In the genomic region with DNA sequence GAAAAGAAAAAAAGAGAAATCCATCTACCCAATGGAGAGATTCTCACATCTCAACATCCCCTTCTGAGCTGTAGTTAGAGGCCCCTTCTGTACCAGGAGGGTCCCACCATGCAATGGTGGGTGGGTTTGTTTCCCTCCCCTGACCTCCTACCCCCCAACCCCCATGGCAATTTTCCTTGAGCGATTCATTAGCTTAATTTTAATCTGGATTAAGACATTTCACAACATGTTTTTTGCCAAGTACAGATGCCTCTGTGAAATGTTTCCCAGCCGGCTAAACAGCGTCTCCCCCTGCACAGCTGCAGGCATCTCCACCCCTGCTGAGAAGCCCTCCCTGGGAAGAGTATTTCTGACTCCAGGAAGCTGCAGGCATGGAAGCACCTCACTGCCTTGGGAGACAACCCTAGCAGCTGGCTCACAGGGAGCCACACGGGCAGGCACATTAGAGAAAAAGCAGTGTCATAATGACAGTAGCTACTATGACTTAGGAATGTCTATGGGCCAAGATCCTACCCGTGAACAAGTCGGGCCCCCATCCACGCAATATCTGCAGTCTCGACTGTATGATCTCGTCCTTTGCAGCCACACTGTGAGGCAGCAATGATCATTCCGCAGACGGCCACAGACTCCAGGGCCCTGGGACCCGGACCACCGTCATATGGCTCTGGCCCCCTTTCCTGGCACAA, we compare ENCODE assay signal across 1 cellular context.
TF ChIP-seq lines count a peak whose summit lies in the region.

No MANE protein-coding gene starts in this region.

TF ChIP-seq in GM23338, 12 proteins besides CTCF, POLR2A, EP300 and RAD21 (continued from another document):
- TF ChIP-seq, protein P1, sequence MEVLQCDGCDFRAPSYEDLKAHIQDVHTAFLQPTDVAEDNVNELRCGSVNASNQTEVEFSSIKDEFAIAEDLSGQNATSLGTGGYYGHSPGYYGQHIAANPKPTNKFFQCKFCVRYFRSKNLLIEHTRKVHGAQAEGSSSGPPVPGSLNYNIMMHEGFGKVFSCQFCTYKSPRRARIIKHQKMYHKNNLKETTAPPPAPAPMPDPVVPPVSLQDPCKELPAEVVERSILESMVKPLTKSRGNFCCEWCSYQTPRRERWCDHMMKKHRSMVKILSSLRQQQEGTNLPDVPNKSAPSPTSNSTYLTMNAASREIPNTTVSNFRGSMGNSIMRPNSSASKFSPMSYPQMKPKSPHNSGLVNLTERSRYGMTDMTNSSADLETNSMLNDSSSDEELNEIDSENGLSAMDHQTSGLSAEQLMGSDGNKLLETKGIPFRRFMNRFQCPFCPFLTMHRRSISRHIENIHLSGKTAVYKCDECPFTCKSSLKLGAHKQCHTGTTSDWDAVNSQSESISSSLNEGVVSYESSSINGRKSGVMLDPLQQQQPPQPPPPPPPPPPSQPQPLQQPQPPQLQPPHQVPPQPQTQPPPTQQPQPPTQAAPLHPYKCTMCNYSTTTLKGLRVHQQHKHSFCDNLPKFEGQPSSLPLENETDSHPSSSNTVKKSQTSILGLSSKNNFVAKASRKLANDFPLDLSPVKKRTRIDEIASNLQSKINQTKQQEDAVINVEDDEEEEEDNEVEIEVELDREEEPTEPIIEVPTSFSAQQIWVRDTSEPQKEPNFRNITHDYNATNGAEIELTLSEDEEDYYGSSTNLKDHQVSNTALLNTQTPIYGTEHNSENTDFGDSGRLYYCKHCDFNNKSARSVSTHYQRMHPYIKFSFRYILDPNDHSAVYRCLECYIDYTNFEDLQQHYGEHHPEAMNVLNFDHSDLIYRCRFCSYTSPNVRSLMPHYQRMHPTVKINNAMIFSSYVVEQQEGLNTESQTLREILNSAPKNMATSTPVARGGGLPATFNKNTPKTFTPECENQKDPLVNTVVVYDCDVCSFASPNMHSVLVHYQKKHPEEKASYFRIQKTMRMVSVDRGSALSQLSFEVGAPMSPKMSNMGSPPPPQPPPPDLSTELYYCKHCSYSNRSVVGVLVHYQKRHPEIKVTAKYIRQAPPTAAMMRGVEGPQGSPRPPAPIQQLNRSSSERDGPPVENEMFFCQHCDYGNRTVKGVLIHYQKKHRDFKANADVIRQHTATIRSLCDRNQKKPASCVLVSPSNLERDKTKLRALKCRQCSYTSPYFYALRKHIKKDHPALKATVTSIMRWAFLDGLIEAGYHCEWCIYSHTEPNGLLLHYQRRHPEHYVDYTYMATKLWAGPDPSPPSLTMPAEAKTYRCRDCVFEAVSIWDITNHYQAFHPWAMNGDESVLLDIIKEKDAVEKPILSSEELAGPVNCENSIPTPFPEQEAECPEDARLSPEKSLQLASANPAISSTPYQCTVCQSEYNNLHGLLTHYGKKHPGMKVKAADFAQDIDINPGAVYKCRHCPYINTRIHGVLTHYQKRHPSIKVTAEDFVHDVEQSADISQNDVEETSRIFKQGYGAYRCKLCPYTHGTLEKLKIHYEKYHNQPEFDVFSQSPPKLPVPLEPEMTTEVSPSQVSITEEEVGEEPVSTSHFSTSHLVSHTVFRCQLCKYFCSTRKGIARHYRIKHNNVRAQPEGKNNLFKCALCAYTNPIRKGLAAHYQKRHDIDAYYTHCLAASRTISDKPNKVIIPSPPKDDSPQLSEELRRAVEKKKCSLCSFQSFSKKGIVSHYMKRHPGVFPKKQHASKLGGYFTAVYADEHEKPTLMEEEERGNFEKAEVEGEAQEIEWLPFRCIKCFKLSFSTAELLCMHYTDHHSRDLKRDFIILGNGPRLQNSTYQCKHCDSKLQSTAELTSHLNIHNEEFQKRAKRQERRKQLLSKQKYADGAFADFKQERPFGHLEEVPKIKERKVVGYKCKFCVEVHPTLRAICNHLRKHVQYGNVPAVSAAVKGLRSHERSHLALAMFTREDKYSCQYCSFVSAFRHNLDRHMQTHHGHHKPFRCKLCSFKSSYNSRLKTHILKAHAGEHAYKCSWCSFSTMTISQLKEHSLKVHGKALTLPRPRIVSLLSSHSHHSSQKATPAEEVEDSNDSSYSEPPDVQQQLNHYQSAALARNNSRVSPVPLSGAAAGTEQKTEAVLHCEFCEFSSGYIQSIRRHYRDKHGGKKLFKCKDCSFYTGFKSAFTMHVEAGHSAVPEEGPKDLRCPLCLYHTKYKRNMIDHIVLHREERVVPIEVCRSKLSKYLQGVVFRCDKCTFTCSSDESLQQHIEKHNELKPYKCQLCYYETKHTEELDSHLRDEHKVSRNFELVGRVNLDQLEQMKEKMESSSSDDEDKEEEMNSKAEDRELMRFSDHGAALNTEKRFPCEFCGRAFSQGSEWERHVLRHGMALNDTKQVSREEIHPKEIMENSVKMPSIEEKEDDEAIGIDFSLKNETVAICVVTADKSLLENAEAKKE (CRISPR knock-in tag; IDR thresholded peaks at IDR 0.05): no peak
